In the genomic region with DNA sequence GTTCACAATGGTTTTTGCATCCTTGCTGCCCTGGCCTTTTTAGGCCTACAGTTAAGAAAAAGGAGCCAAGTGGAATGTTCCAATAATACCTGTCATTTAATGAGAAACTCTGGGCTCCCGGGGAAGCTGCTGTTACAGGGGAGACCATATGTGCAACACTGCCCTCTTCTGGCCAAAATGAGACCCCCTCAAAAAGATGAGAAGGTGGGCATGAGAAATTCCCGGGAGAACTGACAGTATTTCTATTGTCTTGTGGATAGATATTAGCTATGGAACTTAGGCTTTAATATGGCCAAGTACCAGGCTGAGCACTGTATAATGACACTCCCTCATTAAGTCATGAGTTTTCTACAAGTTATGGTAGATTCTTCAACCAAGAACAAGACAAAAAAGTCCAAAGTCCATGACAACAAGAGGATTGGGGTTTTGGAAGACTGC, we compare ENCODE assay signal across 8 cellular contexts.
DNase-seq lines count a peak whose midpoint lies in the region; ATAC-seq, FAIRE-seq and TF ChIP-seq lines count a peak whose summit lies in the region.

No MANE protein-coding gene starts in this region.

- no peaks in the 10 kb centered on the region for H3K4me1 ChIP-seq in Peyer's patch

- TF ChIP-seq CTCF in D721Med (IDR thresholded peaks at IDR 0.05; ENCODE audit: insufficient read depth, missing control alignments) (peak; percentile 74), Peyer's patch (IDR thresholded peaks at IDR 0.05) (peak; percentile 4 to 72 (median 62))

- no peak for ATAC-seq in activated naive CD8-positive, alpha-beta T cell treated with anti-CD3 and anti-CD28 coated beads, Interleukin-2, amount 10 ng/mL, durations not matched to agents 7 days and 5 days (ENCODE audit: low read depth)
- no peak for ATAC-seq in GM19328 (IDR thresholded peaks at IDR 0.05; ENCODE audit: unreplicated experiment)

- H3K4me3 Mint-ChIP-seq in activated naive CD8-positive, alpha-beta T cell treated with anti-CD3 and anti-CD28 coated beads, Interleukin-2, amount 10 ng/mL, durations not matched to agents 7 days and 5 days, result no peak overlapping the region

- no peak for FAIRE-seq in D721Med (lab: Jason Lieb, UNC)

- no peak for TF ChIP-seq POLR2A in Peyer's patch (IDR thresholded peaks at IDR 0.05)

- H3K4me3 ChIP-seq in Peyer's patch, result no peak overlapping the region

- H3K36me3 ChIP-seq in Peyer's patch, result no peaks in the 10 kb centered on the region

- H3K36me3 Mint-ChIP-seq in activated naive CD8-positive, alpha-beta T cell treated with anti-CD3 and anti-CD28 coated beads, Interleukin-2, amount 10 ng/mL, durations not matched to agents 7 days and 5 days, result no peaks in the 10 kb centered on the region

- H3K9me3 Mint-ChIP-seq in activated naive CD8-positive, alpha-beta T cell treated with anti-CD3 and anti-CD28 coated beads, Interleukin-2, amount 10 ng/mL, durations not matched to agents 7 days and 5 days, result no peaks in the 10 kb centered on the region

- DNase-seq in D721Med (ENCODE audit: insufficient read length, low spot score) (peak; percentile 53), HPDE6-E6E7 (ENCODE audit: extremely low spot score) (peak; percentile 26), Peyer's patch (peak in 2 of 3 donors; percentile 60 to 71), hepatic stellate cell (ENCODE audit: low spot score) (peak; percentile 64), mesenteric fat pad (ENCODE audit: low spot score) (no peak)
- DNase-seq in activated naive CD8-positive, alpha-beta T cell treated with anti-CD3 and anti-CD28 coated beads, Interleukin-2, amount 10 ng/mL, durations not matched to agents 7 days and 5 days, result peak; percentile 33
- peak; percentile 22 for DNase-seq in stimulated activated CD4-positive, alpha-beta T cell treated with anti-CD3 and anti-CD28 coated beads, Interleukin-12 subunit alpha, Interleukin-12 subunit beta, amount 100 ng/mL, for 4 hours

- H3K4me1 Mint-ChIP-seq in activated naive CD8-positive, alpha-beta T cell treated with anti-CD3 and anti-CD28 coated beads, Interleukin-2, amount 10 ng/mL, durations not matched to agents 7 days and 5 days, result no peaks in the 10 kb centered on the region

- peaks cover 5% of the 10 kb centered on the region for H3K27me3 Mint-ChIP-seq in activated naive CD8-positive, alpha-beta T cell treated with anti-CD3 and anti-CD28 coated beads, Interleukin-2, amount 10 ng/mL, durations not matched to agents 7 days and 5 days

- H3K27ac Mint-ChIP-seq in activated naive CD8-positive, alpha-beta T cell treated with anti-CD3 and anti-CD28 coated beads, Interleukin-2, amount 10 ng/mL, durations not matched to agents 7 days and 5 days, result no peak overlapping the region

- POLR2A ChIA-PET in activated naive CD8-positive, alpha-beta T cell treated with anti-CD3 and anti-CD28 coated beads, Interleukin-2, amount 10 ng/mL, durations not matched to agents 7 days and 5 days (lab: Charles Lee), result no interaction called here

- no peaks in the 10 kb centered on the region for H3K27me3 ChIP-seq in Peyer's patch

- H3K27ac ChIP-seq in Peyer's patch, result no peak overlapping the region

- no peaks in the 10 kb centered on the region for H3K9me3 ChIP-seq in Peyer's patch
